ENCODE assay signal across 11 cellular contexts in genomic region chr12:103858953-103859601, GRCh38. TPM values are rescaled to one million over a fixed set of nuclear protein-coding genes. Genes with fewer than 3 reads are reported as not detected.
DNase-seq lines count a peak whose midpoint lies in the region; ATAC-seq, FAIRE-seq and TF ChIP-seq lines count a peak whose summit lies in the region.
"Had no signal": no experiment of that assay in that cellular context is flagged by ENCODE, and none has a peak within 500 bp of the region (broad histone marks: within the 10 kb centered on the region; RNA-seq: fewer than 3 reads in every experiment).

No MANE protein-coding gene starts in this region.

- WGBS in HepG2 (ENCODE audit: low lambda C conversion rate): 4% methylated on average over 10 of the region's 10 CpGs

- no peaks in the 10 kb centered on the region for H4K20me1 ChIP-seq in HepG2 (ENCODE audit: insufficient read depth, low read length)

- no peak for TF ChIP-seq EP300 in HepG2 (IDR thresholded peaks at IDR 0.05; ENCODE audit: low read depth in 2 of 2, low read length in 2 of 2)
- no peak for TF ChIP-seq EP300 in HepG2 (CRISPR knock-in tag; IDR thresholded peaks at IDR 0.05; ENCODE audit: borderline replicate concordance)

- peak overlapping the region in 1 of 3 experiments; percentile 28; a peak in 2 of 6 replicates for H3K4me3 ChIP-seq in HepG2 (replicated peaks in 1 of 3; ENCODE audit: insufficient read depth in 1 of 3, low read depth in 2 of 3, low read length in 3 of 3)

- peaks cover 71% of the 10 kb centered on the region for H3K4me1 ChIP-seq in HepG2 (ENCODE audit: insufficient read depth, low read length)

- TF ChIP-seq CTCF in chondrocyte (IDR thresholded peaks at IDR 0.05) (no peak), HepG2 (CRISPR knock-in tag; IDR thresholded peaks at IDR 0.05) (no peak)

- no TSS peak for BruUV-seq in HepG2 (replicated peaks; lab: Mats Ljungman, UMichigan)

- intact Hi-C loops in HepG2 (cut with micrococcal nuclease; ENCODE audit: unreplicated experiment): no loop called here

- no peaks in the 10 kb centered on the region for H3K27me3 Mint-ChIP-seq in chondrocyte (ENCODE audit: low read depth)
- H3K27me3 Mint-ChIP-seq: B cell had no signal

- peaks cover 3% of the 10 kb centered on the region for H3K36me3 Mint-ChIP-seq in chondrocyte (ENCODE audit: low read depth)

- no peaks in the 10 kb centered on the region for H3K79me2 ChIP-seq in HepG2 (ENCODE audit: insufficient read depth, low read length)

- peak; percentile 64 for ATAC-seq in HepG2
- no peak for ATAC-seq in GM21360 (IDR thresholded peaks at IDR 0.05; ENCODE audit: unreplicated experiment)
- no peak for ATAC-seq in HG03378 (IDR thresholded peaks at IDR 0.05; ENCODE audit: unreplicated experiment)
- ATAC-seq: stimulated activated naive CD8-positive, alpha-beta T cell treated with anti-CD3 and anti-CD28 coated beads, Interleukin-15, amount 100 ng/mL, for 72 hours had no signal

- H3K4me2 ChIP-seq in HepG2 (ENCODE audit: low read depth, low read length): peak overlapping the region; percentile 59

- H3K27ac Mint-ChIP-seq in chondrocyte (ENCODE audit: unreplicated experiment): peak overlapping the region; percentile 99
- H3K27ac Mint-ChIP-seq: B cell had no signal

- no peak overlapping the region for H3K4me3 Mint-ChIP-seq in chondrocyte (ENCODE audit: unreplicated experiment)
- H3K4me3 Mint-ChIP-seq: B cell; stimulated activated naive CD8-positive, alpha-beta T cell treated with anti-CD3 and anti-CD28 coated beads, Interleukin-15, amount 100 ng/mL, for 72 hours had no signal

- TF ChIP-seq RAD21 in HepG2 (CRISPR knock-in tag; IDR thresholded peaks at IDR 0.05): no peak

- CTCF ChIA-PET in HepG2 (lab: Yijun Ruan, JAX; ENCODE audit: low intra/inter-chr PET ratio, low total read pairs): no interaction called here

- no peaks in the 10 kb centered on the region for H3K9me3 ChIP-seq in HepG2 (ENCODE audit: low read length)

- H3K9ac ChIP-seq in HepG2 (ENCODE audit: insufficient read depth, low read depth, low read length): no peak overlapping the region

- no peak for TF ChIP-seq POLR2A in HepG2 (IDR thresholded peaks at IDR 0.05; ENCODE audit: insufficient read depth in 1 of 2, low read depth in 2 of 2, low read length in 2 of 2)

- H3K27me3 ChIP-seq in HepG2 (ENCODE audit: control insufficient read depth in 1 of 2, insufficient read depth in 2 of 2, low read length in 2 of 2): peaks cover 0 to 10% of the 10 kb centered on the region in 2 experiments; a peak in 1 of 5 replicates

- FAIRE-seq in HepG2 (lab: Jason Lieb, UNC): no peak

- POLR2A ChIA-PET in HepG2 (lab: Yijun Ruan, JAX): no interaction called here

- peaks cover 52% of the 10 kb centered on the region for H3K4me1 Mint-ChIP-seq in chondrocyte (ENCODE audit: low read depth)
- H3K4me1 Mint-ChIP-seq: B cell; stimulated activated naive CD8-positive, alpha-beta T cell treated with anti-CD3 and anti-CD28 coated beads, Interleukin-15, amount 100 ng/mL, for 72 hours had no signal

- no peak overlapping the region for H3K27ac ChIP-seq in HepG2 (ENCODE audit: extremely low read length, insufficient read depth, low read length)

- DNase-seq in DMS53 (lab: John Stamatoyannopoulos, UW) (peak; percentile 32), DMS53 treated with DMSO at 0.1 percent for 48 hours (lab: John Stamatoyannopoulos, UW; ENCODE audit: unreplicated experiment) (no peak), chondrocyte (ENCODE audit: low spot score) (no peak), HepG2 (ENCODE audit: low spot score) (peak; percentile 67), ureter (ENCODE audit: low spot score) (peak; percentile 87), ecto neural progenitor cell (ENCODE audit: low spot score) (no peak)
- DNase-seq: NCI-H2227 treated with DMSO at 0.1 percent for 48 hours; stimulated activated naive CD8-positive, alpha-beta T cell treated with anti-CD3 and anti-CD28 coated beads, Interleukin-15, amount 100 ng/mL, for 72 hours had no signal

- H2AFZ ChIP-seq in HepG2 (ENCODE audit: low read length): no peak overlapping the region

- in situ Hi-C loops in HepG2 (cut with HindIII; ENCODE audit: extremely low pct_ligation_motif_present, low pct_unique_long_range_greater_than_20kb): no loop called here

- peaks cover 2% of the 10 kb centered on the region for H3K9me3 Mint-ChIP-seq in chondrocyte (ENCODE audit: low read depth)
- H3K9me3 Mint-ChIP-seq: stimulated activated naive CD8-positive, alpha-beta T cell treated with anti-CD3 and anti-CD28 coated beads, Interleukin-15, amount 100 ng/mL, for 72 hours had no signal

- no peaks in the 10 kb centered on the region for H3K36me3 ChIP-seq in HepG2 (replicated peaks in 1 of 2; ENCODE audit: control insufficient read depth in 1 of 2, insufficient read depth in 2 of 2, low read length in 2 of 2)

TF ChIP-seq in HepG2, 621 proteins besides CTCF, POLR2A, EP300 and RAD21 (continues in another document):
- no peak for TF ChIP-seq ZBTB10 (CRISPR knock-in tag; IDR thresholded peaks at IDR 0.05; ENCODE audit: borderline replicate concordance)
- TF ChIP-seq SALL1 (CRISPR knock-in tag; IDR thresholded peaks at IDR 0.05): peak; percentile 37; the same call in 1 of the 2 replicates
- TF ChIP-seq FOXA1 (IDR thresholded peaks at IDR 0.05): no peak
- TF ChIP-seq FOXA1 (CRISPR knock-in tag; IDR thresholded peaks at IDR 0.05): 0 out of 2 replicates have a peak, but pooled peaks have one; percentile 9
- TF ChIP-seq BHLHE40 (IDR thresholded peaks at IDR 0.05; ENCODE audit: low read length): peak; percentile 36; the same call in 1 of the 2 replicates
- no peak for TF ChIP-seq MAFK (conservative IDR thresholded peaks at IDR 0.05 in 1 of 2, IDR thresholded peaks at IDR 0.05 in 1 of 2; ENCODE audit: low read length in 2 of 2)
- peak; percentile 21; the same call in 1 of the 2 replicates for TF ChIP-seq SRF (IDR thresholded peaks at IDR 0.05; ENCODE audit: low read depth, low read length)
- no peak for TF ChIP-seq ZNF264 (CRISPR knock-in tag; IDR thresholded peaks at IDR 0.05)
- no peak for TF ChIP-seq BCL3 (CRISPR knock-in tag; IDR thresholded peaks at IDR 0.05)
- TF ChIP-seq MAX (IDR thresholded peaks at IDR 0.05): peak; percentile 44; the same call in 1 of the 2 replicates
- 0 out of 4 replicates have a peak, but pooled peaks of 1 of the 2 experiments have one; percentile 16 for TF ChIP-seq NR2F1 (CRISPR knock-in tag; IDR thresholded peaks at IDR 0.05)

RNA-seq across cellular contexts. Expression of gene NT5DC3, which starts 18.0 kb away (rescaled TPM):
- 24.0 to 26.2 TPM (median 25.3 TPM) in 3 replicates for total RNA-seq in chondrocyte
- 6.6 and 7.4 TPM in 2 replicates for total RNA-seq in HepG2 (2016; rRNA removed; fragmentation: Illumina TruSeq; extraction: Trizol)
- total RNA-seq in HepG2 (2016; cell fraction: cytosol; rRNA removed; fragmentation: Illumina TruSeq; extraction: Trizol; ENCODE audit: low read depth): 1.7 and 2.3 TPM in 2 replicates
- 6.1 and 6.6 TPM in 2 replicates for total RNA-seq in HepG2 (2016; cell fraction: insoluble cytoplasmic fraction; rRNA removed; fragmentation: Illumina TruSeq; extraction: Trizol)
- total RNA-seq in HepG2 (2016; cell fraction: membrane; rRNA removed; fragmentation: Illumina TruSeq; extraction: Trizol): 2.8 and 2.9 TPM in 2 replicates
- 8.2 and 14.2 TPM in 2 replicates for total RNA-seq in HepG2 (2016; cell fraction: nucleus; rRNA removed; fragmentation: Illumina TruSeq; extraction: Trizol)
- 2.8 and 3.2 TPM in 2 replicates for polyA plus RNA-seq in HepG2 (2011; rRNA removed)
- polyA plus RNA-seq in HepG2 (2011; cell fraction: cytosol; rRNA removed): 1.8 and 2.3 TPM in 2 replicates
- polyA plus RNA-seq in HepG2 (2011; cell fraction: nucleus; rRNA removed): 4.3 and 4.9 TPM in 2 replicates
- polyA plus RNA-seq in HepG2 (2012): 2.9 and 4.9 TPM in 2 replicates
- 0.17 and 0.21 TPM in 2 replicates for polyA plus RNA-seq in HepG2 (2016; cell fraction: cytosol; fragmentation: Illumina TruSeq; extraction: Trizol; ENCODE audit: low read depth)
- 3.7 and 4.3 TPM in 2 replicates for polyA plus RNA-seq in HepG2 (2016; cell fraction: insoluble cytoplasmic fraction; fragmentation: Illumina TruSeq; extraction: Trizol; ENCODE audit: low read depth)
- polyA plus RNA-seq in HepG2 (2016; cell fraction: membrane; fragmentation: Illumina TruSeq; extraction: Trizol; ENCODE audit: low read depth): 0.42 and 0.64 TPM in 2 replicates
- polyA plus RNA-seq in HepG2 (2016; cell fraction: nucleus; fragmentation: Illumina TruSeq; extraction: Trizol; ENCODE audit: insufficient read depth, low read depth): 14.0 and 14.9 TPM in 2 replicates
- polyA minus RNA-seq in HepG2 (2011; rRNA and poly(A)+ RNA removed; ENCODE audit: low replicate concordance): 3.9 and 6.2 TPM in 2 replicates
- polyA minus RNA-seq in HepG2 (2011; cell fraction: cytosol; rRNA and poly(A)+ RNA removed): 4.0 and 4.6 TPM in 2 replicates
- 7.8 and 12.2 TPM in 2 replicates for polyA minus RNA-seq in HepG2 (2011; cell fraction: nucleus; rRNA and poly(A)+ RNA removed)
- total RNA-seq in ureter: 11.0 TPM

Comparison
In these comparisons a context has a peak if more than half of its experiments do, and no peak if none do; other contexts are left out.
1. DNase-seq: peak in DMS53 (single experiment), HepG2 (single experiment) and ureter (single experiment); none in DMS53 treated with DMSO at 0.1 percent for 48 hours (single experiment), chondrocyte (single experiment) and ecto neural progenitor cell (single experiment).